In the genomic region with DNA sequence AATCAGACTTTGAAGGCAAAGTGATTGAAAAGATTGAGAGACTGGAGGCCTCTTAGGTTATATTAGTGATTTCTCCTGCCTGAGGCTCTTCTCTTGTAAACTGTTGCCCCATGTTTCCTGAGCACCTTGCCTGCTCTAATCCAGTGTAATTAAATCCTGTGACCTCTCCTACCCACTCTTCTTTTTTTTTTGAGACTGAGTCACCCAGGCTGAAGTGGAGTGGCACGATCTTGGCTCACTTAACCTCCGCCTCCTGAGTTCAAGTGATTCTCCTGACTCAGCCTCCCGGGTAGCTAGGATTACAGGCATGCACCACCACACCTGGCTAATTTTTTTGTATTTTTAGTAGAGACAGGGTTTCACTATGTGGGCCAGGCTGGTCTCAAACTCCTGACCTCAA, we compare ENCODE assay signal across 1 cellular context. TPM values are rescaled to one million over a fixed set of nuclear protein-coding genes. Genes with fewer than 3 reads are reported as not detected.
"Had no signal": no experiment of that assay in that cellular context is flagged by ENCODE, and none has a peak within 500 bp of the region (broad histone marks: within the 10 kb centered on the region; RNA-seq: fewer than 3 reads in every experiment).

No MANE protein-coding gene starts in this region.

RNA-seq across cellular contexts. Expression of gene HHEX, which starts 38.9 kb away (rescaled TPM):
- total RNA-seq: T-helper 1 cell treated with Interleukin-12 subunit alpha and Interleukin-12 subunit beta and Interleukin-4 antibody, amounts not matched to agents 30 ng/mL and 1 ng/mL, for 36 hours had no signal
